10 cellular contexts compared by ENCODE assay signal in genomic region chr1:64245495-64245894, GRCh38. TPM values are rescaled to one million over a fixed set of nuclear protein-coding genes. Genes with fewer than 3 reads are reported as not detected.
DNase-seq lines count a peak whose midpoint lies in the region; ATAC-seq and TF ChIP-seq lines count a peak whose summit lies in the region.
"Had no signal": no experiment of that assay in that cellular context is flagged by ENCODE, and none has a peak within 500 bp of the region (broad histone marks: within the 10 kb centered on the region; RNA-seq: fewer than 3 reads in every experiment).

No MANE protein-coding gene starts in this region.

- no peak overlapping the region for H3K18ac ChIP-seq in mesenchymal stem cell (ENCODE audit: low read depth in 1 of 2, low read length in 2 of 2)

- CTCF ChIA-PET in CD8-positive, alpha-beta T cell (lab: Charles Lee) = interaction anchor here (0.6 to 1.3 kb wide), 8 partner anchors 16 to 637 kb away, joined by 3 to 4 read pairs (median 3); no protein-coding TSS in a partner anchor

- H4K8ac ChIP-seq in mesenchymal stem cell (ENCODE audit: low read length) = no peak overlapping the region

- peaks cover 14% of the 10 kb centered on the region for H3K27me3 Mint-ChIP-seq in CD8-positive, alpha-beta T cell (ENCODE audit: low read depth)

- no peaks in the 10 kb centered on the region for H3K9me3 Mint-ChIP-seq in CD8-positive, alpha-beta T cell
- H3K9me3 Mint-ChIP-seq: memory B cell had no signal

- peak overlapping the region; percentile 38 to 84 for H2BK12ac ChIP-seq in mesenchymal stem cell (ENCODE audit: low read length in 2 of 2)

- no peak overlapping the region for H2BK120ac ChIP-seq in mesenchymal stem cell (ENCODE audit: low read depth, low read length)

- no peak for DNase-seq in CD8-positive, alpha-beta T cell
- peak; percentile 32 for DNase-seq in Jurkat, Clone E6-1 (ENCODE audit: low read depth, low spot score)
- DNase-seq in body of pancreas (peak in 3 of 4 donors; percentile 12 to 35 (median 24)), mesenchymal stem cell (no peak), ovary (no peak), foreskin melanocyte (no peak), retina (no peak)
- DNase-seq: cerebellar nuclear complex had no signal

- H3K36me3 Mint-ChIP-seq in CD8-positive, alpha-beta T cell = no peaks in the 10 kb centered on the region
- H3K36me3 Mint-ChIP-seq: memory B cell had no signal

- no peaks in the 10 kb centered on the region for H3K9me3 ChIP-seq in CD8-positive, alpha-beta T cell (ENCODE audit: low read length)
- no peaks in the 10 kb centered on the region for H3K9me3 ChIP-seq in body of pancreas
- no peaks in the 10 kb centered on the region for H3K9me3 ChIP-seq in mesenchymal stem cell (ENCODE audit: control insufficient read depth, low read length)
- H3K9me3 ChIP-seq in ovary = no peaks in the 10 kb centered on the region

- peak overlapping the region; percentile 4 for H3K9ac ChIP-seq in mesenchymal stem cell (ENCODE audit: low read length)

- H3K79me1 ChIP-seq in mesenchymal stem cell (replicated peaks; ENCODE audit: low read length, poor library complexity, severe bottlenecking) = no peaks in the 10 kb centered on the region

- POLR2A ChIA-PET in CD8-positive, alpha-beta T cell (lab: Charles Lee) = no interaction called here

- ATAC-seq in CD8-positive, alpha-beta T cell = no peak
- ATAC-seq in body of pancreas (peak; percentile 71), GM21423 (IDR thresholded peaks at IDR 0.05; ENCODE audit: unreplicated experiment) (no peak)

- no peak overlapping the region for H2AK5ac ChIP-seq in mesenchymal stem cell (ENCODE audit: low read length, severe bottlenecking)

- H2AFZ ChIP-seq in mesenchymal stem cell (ENCODE audit: low read depth, low read length) = peak overlapping the region; percentile 66

- no peak overlapping the region for H3K27ac ChIP-seq in CD8-positive, alpha-beta T cell (ENCODE audit: low read depth, low read length)
- peak overlapping the region; percentile 35 to 74 (median 61) for H3K27ac ChIP-seq in body of pancreas
- H3K27ac ChIP-seq in mesenchymal stem cell (ENCODE audit: low read length, poor library complexity, severe bottlenecking) = no peak overlapping the region
- no peak overlapping the region for H3K27ac ChIP-seq in ovary

- TF ChIP-seq CTCF in CD8-positive, alpha-beta T cell (IDR thresholded peaks at IDR 0.05) = no peak
- no peak for TF ChIP-seq CTCF in body of pancreas (IDR thresholded peaks at IDR 0.05)
- no peak for TF ChIP-seq CTCF in ovary (IDR thresholded peaks at IDR 0.05)

- H3K23ac ChIP-seq in mesenchymal stem cell (ENCODE audit: low read length in 2 of 2) = no peak overlapping the region

- H3K4me3 Mint-ChIP-seq in CD8-positive, alpha-beta T cell = peak overlapping the region; percentile 62
- H3K4me3 Mint-ChIP-seq: memory B cell had no signal

- H2BK15ac ChIP-seq in mesenchymal stem cell (ENCODE audit: low read depth, poor library complexity, severe bottlenecking) = no peak overlapping the region

- peak overlapping the region; percentile 15 for H3K4me3 ChIP-seq in CD8-positive, alpha-beta T cell (ENCODE audit: low read depth, low read length)
- H3K4me3 ChIP-seq in Jurkat, Clone E6-1 (ENCODE audit: low read length) = peak overlapping the region; percentile 20
- H3K4me3 ChIP-seq in body of pancreas = peak overlapping the region in 1 of 2 donors; percentile 18
- no peak overlapping the region for H3K4me3 ChIP-seq in mesenchymal stem cell (ENCODE audit: insufficient read depth in 1 of 2, low read depth in 1 of 2, low read length in 2 of 2)
- H3K4me3 ChIP-seq in ovary = no peak overlapping the region

- no peak overlapping the region for H2BK5ac ChIP-seq in mesenchymal stem cell (ENCODE audit: low read depth, low read length, poor library complexity, severe bottlenecking)

- peak in 1 of 3 donors; percentile 10 for TF ChIP-seq POLR2A in body of pancreas (IDR thresholded peaks at IDR 0.05)
- no peak for TF ChIP-seq POLR2A in ovary (IDR thresholded peaks at IDR 0.05)

- H3K27ac Mint-ChIP-seq in CD8-positive, alpha-beta T cell = peak overlapping the region; percentile 61
- H3K27ac Mint-ChIP-seq: memory B cell had no signal

- no peak for TF ChIP-seq EP300 in ovary (IDR thresholded peaks at IDR 0.05)

- no peaks in the 10 kb centered on the region for H3K36me3 ChIP-seq in CD8-positive, alpha-beta T cell (ENCODE audit: insufficient read depth, low read length)
- no peaks in the 10 kb centered on the region for H3K36me3 ChIP-seq in body of pancreas (replicated peaks in 1 of 2; ENCODE audit: insufficient read depth in 1 of 2, low read depth in 2 of 2)
- H3K36me3 ChIP-seq in mesenchymal stem cell (ENCODE audit: control insufficient read depth in 1 of 2, insufficient read depth in 2 of 2, low read depth in 1 of 2, low read length in 2 of 2) = no peaks in the 10 kb centered on the region
- no peaks in the 10 kb centered on the region for H3K36me3 ChIP-seq in ovary

- H4K91ac ChIP-seq in mesenchymal stem cell (ENCODE audit: low read length) = no peak overlapping the region

- no peak overlapping the region for H3K14ac ChIP-seq in mesenchymal stem cell (ENCODE audit: low read length in 2 of 2)

- H3K4me1 Mint-ChIP-seq in CD8-positive, alpha-beta T cell (ENCODE audit: low read depth) = peaks cover 21% of the 10 kb centered on the region

- H3K4ac ChIP-seq in mesenchymal stem cell (ENCODE audit: low read depth in 1 of 2, low read length in 2 of 2) = no peak overlapping the region

- intact Hi-C loops in CD8-positive, alpha-beta T cell (cut with DNase I, micrococcal nuclease) = loop anchor here (5.0 to 10.0 kb wide), 3 partner anchors 108 to 553 kb away; no protein-coding TSS in a partner anchor
- intact Hi-C loops in body of pancreas (cut with DNase I) = no loop called here
- intact Hi-C loops in ovary (cut with DNase I) = loop anchor here (2.0 to 10.0 kb wide), 5 partner anchors 471 to 671 kb away; partner anchors contain the start of gene ROR1 (in 2 of the 4)

- peaks cover 13% of the 10 kb centered on the region for H3K4me1 ChIP-seq in CD8-positive, alpha-beta T cell (ENCODE audit: insufficient read depth, low read length)
- H3K4me1 ChIP-seq in body of pancreas (peaks cover 26% of the 10 kb centered on the region), mesenchymal stem cell (ENCODE audit: control insufficient read depth, insufficient read depth, low read depth, low read length) (no peaks in the 10 kb centered on the region), ovary (ENCODE audit: insufficient read depth) (no peaks in the 10 kb centered on the region)

- H3K27me3 ChIP-seq in CD8-positive, alpha-beta T cell (ENCODE audit: insufficient read depth, low read length) = no peaks in the 10 kb centered on the region
- no peaks in the 10 kb centered on the region for H3K27me3 ChIP-seq in body of pancreas
- peaks cover 0 to 5% of the 10 kb centered on the region in 2 experiments for H3K27me3 ChIP-seq in mesenchymal stem cell (ENCODE audit: control insufficient read depth in 1 of 2, insufficient read depth in 1 of 2, low read length in 2 of 2)
- no peaks in the 10 kb centered on the region for H3K27me3 ChIP-seq in ovary

- 2 to 9% methylated on average over 9 of the region's 9 CpGs for WGBS in body of pancreas, 2 donors
- 61% methylated on average over 6 of the region's 9 CpGs for WGBS in mesenchymal stem cell
- WGBS in ovary, 3 donors = 56 to 71% (median 68%) methylated on average over 9 of the region's 9 CpGs

- no peak overlapping the region for H3K4me2 ChIP-seq in mesenchymal stem cell (ENCODE audit: low read length, poor library complexity, severe bottlenecking)

RNA-seq across cellular contexts. Expression of gene UBE2U, which starts 42.1 kb away (rescaled TPM):
- total RNA-seq in CD8-positive, alpha-beta T cell = not detected
- not detected for polyA plus RNA-seq in Jurkat, Clone E6-1 (2012; ENCODE audit: insufficient read depth, insufficient read length)
- total RNA-seq in body of pancreas = not detected
- not detected for polyA plus RNA-seq in mesenchymal stem cell (2013, experiment 1 of 2)
- not detected for polyA plus RNA-seq in mesenchymal stem cell (2013, experiment 2 of 2)
- not detected for total RNA-seq in ovary
- not detected for polyA plus RNA-seq in ovary

Comparison
In these comparisons a context has a peak if more than half of its experiments do, and no peak if none do; other contexts are left out.
1. DNase-seq: peak in Jurkat, Clone E6-1 (single experiment) and body of pancreas (3 of 4); none in CD8-positive, alpha-beta T cell (0 of 7), mesenchymal stem cell (single experiment), ovary (0 of 5), foreskin melanocyte (single experiment) and retina (single experiment).
2. H3K27ac ChIP-seq: peak in body of pancreas (4 of 4); none in CD8-positive, alpha-beta T cell (single experiment), mesenchymal stem cell (single experiment) and ovary (0 of 2).
3. H3K4me3 ChIP-seq: peak in CD8-positive, alpha-beta T cell (single experiment) and Jurkat, Clone E6-1 (single experiment); none in mesenchymal stem cell (0 of 2) and ovary (single experiment).